In genomic region chr16:69707920-69708683, GRCh38 we compare ENCODE assay signal across 22 cellular contexts. TPM values are rescaled to one million over a fixed set of nuclear protein-coding genes. Genes with fewer than 3 reads are reported as not detected.
DNase-seq lines count a peak whose midpoint lies in the region; TF ChIP-seq lines count a peak whose summit lies in the region.
"Had no signal": no experiment of that assay in that cellular context is flagged by ENCODE, and none has a peak within 500 bp of the region (broad histone marks: within the 10 kb centered on the region; RNA-seq: fewer than 3 reads in every experiment).

No MANE protein-coding gene starts in this region.

- H3K36me3 Mint-ChIP-seq in activated CD4-positive, alpha-beta T cell treated with anti-CD3 and anti-CD28 coated beads, Interleukin-2, amount 10 ng/mL, durations not matched to agents 24 days and 14 days (ENCODE audit: low read depth) = peaks cover 17% of the 10 kb centered on the region
- peaks cover 15% of the 10 kb centered on the region for H3K36me3 Mint-ChIP-seq in chondrocyte (ENCODE audit: low read depth)
- peaks cover 9% of the 10 kb centered on the region for H3K36me3 Mint-ChIP-seq in nephron progenitor cell (ENCODE audit: low read depth)

- H3K4me1 Mint-ChIP-seq in activated CD4-positive, alpha-beta T cell treated with anti-CD3 and anti-CD28 coated beads, Interleukin-2, amount 10 ng/mL, durations not matched to agents 24 days and 14 days = peaks cover 9% of the 10 kb centered on the region
- H3K4me1 Mint-ChIP-seq in chondrocyte (ENCODE audit: low read depth) = peaks cover 13% of the 10 kb centered on the region
- H3K4me1 Mint-ChIP-seq in nephron progenitor cell = peaks cover 12% of the 10 kb centered on the region
- H3K4me1 Mint-ChIP-seq: neural crest cell had no signal

- H3K27ac Mint-ChIP-seq in activated CD4-positive, alpha-beta T cell treated with anti-CD3 and anti-CD28 coated beads, Interleukin-2, amount 10 ng/mL, durations not matched to agents 24 days and 14 days = peak overlapping the region; percentile 22
- H3K27ac Mint-ChIP-seq in chondrocyte (ENCODE audit: unreplicated experiment) = peak overlapping the region; percentile 13
- H3K27ac Mint-ChIP-seq in nephron progenitor cell = peak overlapping the region; percentile 44
- H3K27ac Mint-ChIP-seq: activated naive CD4-positive, alpha-beta T cell treated with anti-CD3 and anti-CD28 coated beads, Interleukin-2, amount 10 ng/mL, durations not matched to agents 7 days and 5 days had no signal

- TF ChIP-seq CTCF in chondrocyte (IDR thresholded peaks at IDR 0.05) = no peak
- TF ChIP-seq CTCF in nephron progenitor cell (IDR thresholded peaks at IDR 0.05) = no peak

- H3K27me3 Mint-ChIP-seq in activated CD4-positive, alpha-beta T cell treated with anti-CD3 and anti-CD28 coated beads, Interleukin-2, amount 10 ng/mL, durations not matched to agents 24 days and 14 days = no peaks in the 10 kb centered on the region
- H3K27me3 Mint-ChIP-seq in chondrocyte (ENCODE audit: low read depth) = no peaks in the 10 kb centered on the region
- H3K27me3 Mint-ChIP-seq in nephron progenitor cell (ENCODE audit: low read depth, poor library complexity) = no peaks in the 10 kb centered on the region
- H3K27me3 Mint-ChIP-seq: activated naive CD4-positive, alpha-beta T cell treated with anti-CD3 and anti-CD28 coated beads, Interleukin-2, amount 10 ng/mL, durations not matched to agents 7 days and 5 days had no signal

- intact Hi-C loops in activated CD4-positive, alpha-beta T cell treated with anti-CD3 and anti-CD28 coated beads, Interleukin-2, amount 10 ng/mL, durations not matched to agents 24 days and 14 days (cut with micrococcal nuclease) = no loop called here

- in situ Hi-C loops in Caki2 (cut with HindIII; ENCODE audit: low pct_unique_long_range_greater_than_20kb, low sequenced_read_pairs) = no loop called here

- no peak for DNase-seq in activated CD4-positive, alpha-beta T cell treated with anti-CD3 and anti-CD28 coated beads, Interleukin-2, amount 10 ng/mL, durations not matched to agents 24 days and 14 days
- DNase-seq in activated CD4-positive, alpha-beta T cell treated with anti-CD3 and anti-CD28 coated beads, Interleukin-2, amount 50 U/mL, for 4 hours = no peak
- DNase-seq in Caki2 (ENCODE audit: low read depth) (peak; percentile 65), chondrocyte (ENCODE audit: low spot score) (no peak), nephron progenitor cell (no peak), hippocampal formation (lab: John Stamatoyannopoulos, UW) (no peak), dermis blood vessel endothelial cell (no peak)
- no peak for DNase-seq in stimulated activated CD4-positive, alpha-beta T cell treated with anti-CD3 and anti-CD28 coated beads, Interleukin-15, amount 100 ng/mL, for 24 hours
- DNase-seq: activated naive CD4-positive, alpha-beta T cell treated with anti-CD3 and anti-CD28 coated beads, Interleukin-2, amount 10 ng/mL, durations not matched to agents 7 days and 5 days; DMS 273 treated with DMSO at 0.1 percent for 48 hours; effector memory CD4-positive, alpha-beta T cell; glutamatergic neuron; left lung; NCI-H1417; NCI-H524 treated with DMSO at 0.1 percent for 48 hours; psoas muscle; RPMI8226; SK-N-SH; small intestine; stimulated activated CD4-positive, alpha-beta T cell treated with anti-CD3 and anti-CD28 coated beads, Interleukin-2, amount 100 ng/mL, for 48 hours; upper lobe of left lung had no signal

- no peak overlapping the region for H3K4me3 Mint-ChIP-seq in activated CD4-positive, alpha-beta T cell treated with anti-CD3 and anti-CD28 coated beads, Interleukin-2, amount 10 ng/mL, durations not matched to agents 24 days and 14 days
- H3K4me3 Mint-ChIP-seq in chondrocyte (ENCODE audit: unreplicated experiment) = no peak overlapping the region
- H3K4me3 Mint-ChIP-seq in nephron progenitor cell = no peak overlapping the region
- H3K4me3 Mint-ChIP-seq: activated naive CD4-positive, alpha-beta T cell treated with anti-CD3 and anti-CD28 coated beads, Interleukin-2, amount 10 ng/mL, durations not matched to agents 7 days and 5 days; neural crest cell had no signal

- no peaks in the 10 kb centered on the region for H3K9me3 Mint-ChIP-seq in activated CD4-positive, alpha-beta T cell treated with anti-CD3 and anti-CD28 coated beads, Interleukin-2, amount 10 ng/mL, durations not matched to agents 24 days and 14 days
- H3K9me3 Mint-ChIP-seq in chondrocyte (ENCODE audit: low read depth) (no peaks in the 10 kb centered on the region), nephron progenitor cell (no peaks in the 10 kb centered on the region)
- H3K9me3 Mint-ChIP-seq: activated naive CD4-positive, alpha-beta T cell treated with anti-CD3 and anti-CD28 coated beads, Interleukin-2, amount 10 ng/mL, durations not matched to agents 7 days and 5 days; neural crest cell had no signal

RNA-seq across cellular contexts. Expression of gene NQO1, which starts 18.3 kb away (rescaled TPM):
- 9.2 and 9.8 TPM in 2 replicates for total RNA-seq in activated CD4-positive, alpha-beta T cell treated with anti-CD3 and anti-CD28 coated beads, Interleukin-2, amount 10 ng/mL, durations not matched to agents 24 days and 14 days
- total RNA-seq in Caki2 (2014; rRNA removed; shearing (Covaris generic); ENCODE audit: low replicate concordance) = 3,594 and 3,651 TPM in 2 replicates
- total RNA-seq in chondrocyte = 64.3 to 345 TPM (median 68.8 TPM) in 3 replicates
- 427 and 456 TPM in 2 replicates for total RNA-seq in dermis blood vessel endothelial cell

RNA-seq across cellular contexts. Expression of gene NOB1, which starts 46.6 kb away (rescaled TPM):
- total RNA-seq in activated CD4-positive, alpha-beta T cell treated with anti-CD3 and anti-CD28 coated beads, Interleukin-2, amount 10 ng/mL, durations not matched to agents 24 days and 14 days = 127 and 129 TPM in 2 replicates
- 116 and 142 TPM in 2 replicates for total RNA-seq in Caki2 (2014; rRNA removed; shearing (Covaris generic); ENCODE audit: low replicate concordance)
- total RNA-seq in chondrocyte (23.9 to 25.7 TPM (median 25.3 TPM) in 3 replicates), dermis blood vessel endothelial cell (19.4 and 22.7 TPM in 2 replicates)

RNA-seq across cellular contexts. Expression of gene WWP2, which starts 54.0 kb away (rescaled TPM):
- total RNA-seq in activated CD4-positive, alpha-beta T cell treated with anti-CD3 and anti-CD28 coated beads, Interleukin-2, amount 10 ng/mL, durations not matched to agents 24 days and 14 days = 51.7 and 57.5 TPM in 2 replicates
- 16.8 and 17.5 TPM in 2 replicates for total RNA-seq in Caki2 (2014; rRNA removed; shearing (Covaris generic); ENCODE audit: low replicate concordance)
- 37.9 to 41.2 TPM (median 39.9 TPM) in 3 replicates for total RNA-seq in chondrocyte
- total RNA-seq in dermis blood vessel endothelial cell = 25.4 and 39.0 TPM in 2 replicates
